Comparison of ENCODE assay signal across 14 cellular contexts in the genomic region with DNA sequence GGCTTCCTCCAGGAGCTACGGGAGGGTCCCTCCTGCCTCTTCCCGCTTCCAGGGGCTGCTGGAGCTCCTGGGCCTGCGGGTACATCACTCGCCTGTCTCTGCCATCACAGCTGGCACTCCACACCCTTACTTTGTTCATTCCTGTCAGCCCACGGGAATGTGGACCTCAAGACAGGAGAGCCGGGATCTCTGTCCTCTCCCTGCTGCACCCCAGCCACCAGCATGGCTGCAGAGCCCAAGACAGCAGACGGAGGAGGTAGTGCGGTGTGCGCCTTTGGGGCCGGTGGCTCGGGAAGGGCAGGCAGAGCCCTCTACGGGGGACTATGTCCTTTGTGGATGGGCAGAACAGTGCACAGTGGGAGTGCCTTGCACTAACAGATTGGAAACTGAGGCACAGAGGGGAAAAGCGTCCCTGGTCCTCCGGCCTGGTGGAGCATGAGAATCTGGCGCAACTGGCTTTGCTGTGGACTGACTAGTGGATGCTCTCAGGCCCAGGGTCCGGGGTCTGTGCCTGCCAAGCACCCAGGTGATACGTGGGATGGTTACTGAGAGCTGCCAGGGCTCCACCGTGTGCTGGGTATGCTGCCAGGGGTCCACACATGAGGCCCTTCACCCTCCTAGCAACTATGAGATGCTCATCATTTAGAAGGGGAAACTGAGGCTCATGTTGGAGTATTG.
"Had no signal": no experiment of that assay in that cellular context is flagged by ENCODE, and none has a peak within 500 bp of the region (broad histone marks: within the 10 kb centered on the region; RNA-seq: fewer than 3 reads in every experiment).

No MANE protein-coding gene starts in this region.

- ATAC-seq: activated naive CD8-positive, alpha-beta T cell treated with anti-CD3 and anti-CD28 coated beads, Interleukin-2, amount 50 U/mL, for 24 hours; stimulated activated naive B cell treated with anti-CD40 and anti-IgM and Interleukin-4, amounts not matched to agents 10 μg/mL and 1 μg/mL and 100 μg/mL, for 72 hours had no signal

- H3K27ac ChIP-seq: ascending aorta, neural progenitor cell, parathyroid adenoma had no signal

- H3K9me3 ChIP-seq: ascending aorta, heart left ventricle, SK-N-SH had no signal

- H3K27me3 ChIP-seq: ascending aorta, heart left ventricle, neural progenitor cell had no signal

- H3K4me1 ChIP-seq: parathyroid adenoma had no signal

- H3K36me3 ChIP-seq: ascending aorta, heart left ventricle, neural progenitor cell had no signal

- H3K4me3 ChIP-seq: ascending aorta, heart left ventricle, neural progenitor cell had no signal

- DNase-seq: activated gamma-delta T cell; activated naive CD8-positive, alpha-beta T cell treated with anti-CD3 and anti-CD28 coated beads, Interleukin-2, amount 50 U/mL, for 24 hours; foreskin melanocyte; left ventricle myocardium superior; retina; SK-N-SH; small intestine; stimulated activated naive B cell treated with anti-CD40 and anti-IgM and Interleukin-4, amounts not matched to agents 10 μg/mL and 1 μg/mL and 100 μg/mL, for 72 hours; substantia nigra; T-helper 1 cell had no signal
